In genomic region chr2:240217431-240218301, GRCh38 we compare ENCODE assay signal across 16 cellular contexts.
A peak's percentile ranks its signal among the peaks of the same experiment; 100 is the strongest.
DNase-seq lines count a peak whose midpoint lies in the region; ATAC-seq, FAIRE-seq and TF ChIP-seq lines count a peak whose summit lies in the region.
"Had no signal": no experiment of that assay in that cellular context is flagged by ENCODE, and none has a peak within 500 bp of the region (broad histone marks: within the 10 kb centered on the region; RNA-seq: fewer than 3 reads in every experiment).

No MANE protein-coding gene starts in this region.

- no peak overlapping the region for H3K9ac ChIP-seq in Karpas-422 (ENCODE audit: low read length)
- H3K9ac ChIP-seq in GM12878 (ENCODE audit: control insufficient read depth, insufficient read depth, low read length) = no peak overlapping the region

- TF ChIP-seq EP300 in GM12878 (IDR thresholded peaks at IDR 0.05; ENCODE audit: borderline replicate concordance in 1 of 2, control insufficient read depth in 1 of 2, low read depth in 2 of 2, low read length in 2 of 2) = no peak

- peak; percentile 12 for DNase-seq in activated CD4-positive, alpha-beta memory T cell treated with anti-CD3 and anti-CD28 coated beads for 36 hours
- no peak for DNase-seq in activated CD4-positive, alpha-beta memory T cell treated with anti-CD3 and anti-CD28 coated beads, Interleukin-2, amount 10 ng/mL, durations not matched to agents 7 days and 5 days
- DNase-seq in Karpas-422 (peak; percentile 81), GM12878 (ENCODE audit: low read depth, low spot score) (no peak), progenitor cell of endocrine pancreas (ENCODE audit: low spot score, unreplicated experiment) (peak; percentile 1), HPDE6-E6E7 (ENCODE audit: extremely low spot score) (no peak), small intestine (no peak)
- DNase-seq: activated naive CD8-positive, alpha-beta T cell treated with anti-CD3 and anti-CD28 coated beads for 36 hours; central memory CD4-positive, alpha-beta T cell; heart right ventricle; NCI-H2081; nephron progenitor cell had no signal

- H3K4me3 ChIP-seq in Karpas-422 (ENCODE audit: low read length) (no peak overlapping the region), GM12878 (no peak overlapping the region), small intestine (ENCODE audit: low read depth in 1 of 2, low read length in 2 of 2) (no peak overlapping the region)
- H3K4me3 ChIP-seq: heart right ventricle, left lung, tibial nerve had no signal

- POLR2A ChIA-PET in activated CD4-positive, alpha-beta memory T cell treated with anti-CD3 and anti-CD28 coated beads for 36 hours (lab: Charles Lee) = no interaction called here
- POLR2A ChIA-PET in activated CD4-positive, alpha-beta memory T cell treated with anti-CD3 and anti-CD28 coated beads, Interleukin-2, amount 10 ng/mL, durations not matched to agents 7 days and 5 days (lab: Charles Lee) = no interaction called here
- POLR2A ChIA-PET in GM12878 (lab: Charles Lee) = no interaction called here

- in situ Hi-C loops in GM12878 (cut with MboI) = no loop called here

- no peak for TF ChIP-seq CTCF in GM12878 (IDR thresholded peaks at IDR 0.05 in 2 of 3, conservative IDR thresholded peaks at IDR 0.05 in 1 of 3; ENCODE audit: control insufficient read depth in 2 of 3, extremely low read depth in 1 of 3, insufficient read depth in 1 of 3, low read depth in 3 of 3, low read length in 3 of 3)
- TF ChIP-seq CTCF in progenitor cell of endocrine pancreas (IDR thresholded peaks at IDR 0.05; ENCODE audit: unreplicated experiment) = no peak

- CTCF ChIA-PET in activated CD4-positive, alpha-beta memory T cell treated with anti-CD3 and anti-CD28 coated beads for 36 hours (lab: Charles Lee) = interaction anchor here (1.0 to 1.2 kb wide), 2 partner anchors 15 to 74 kb away, joined by 3 to 4 read pairs; no protein-coding TSS in a partner anchor
- CTCF ChIA-PET in activated CD4-positive, alpha-beta memory T cell treated with anti-CD3 and anti-CD28 coated beads, Interleukin-2, amount 10 ng/mL, durations not matched to agents 7 days and 5 days (lab: Charles Lee) = interaction anchor here (1.3 kb wide), 1 partner anchor 15 kb away, joined by 3 read pairs; no protein-coding TSS in a partner anchor
- CTCF ChIA-PET in GM12878 (lab: Yijun Ruan, JAX) = no interaction called here

- H3K36me3 ChIP-seq in Karpas-422 (ENCODE audit: insufficient read depth, low read length) (no peaks in the 10 kb centered on the region), GM12878 (ENCODE audit: control insufficient read depth in 2 of 2, insufficient read depth in 2 of 2, low read length in 1 of 2) (no peaks in the 10 kb centered on the region), small intestine (ENCODE audit: control insufficient read depth in 2 of 2, insufficient read depth in 2 of 2, low read length in 2 of 2) (no peaks in the 10 kb centered on the region)
- H3K36me3 ChIP-seq: heart right ventricle, left lung, tibial nerve had no signal

- no peak for TF ChIP-seq RAD21 in GM12878 (IDR thresholded peaks at IDR 0.05; ENCODE audit: insufficient read depth, low read depth, low read length)

- no peak overlapping the region for H2AFZ ChIP-seq in Karpas-422 (ENCODE audit: low read length)
- no peak overlapping the region for H2AFZ ChIP-seq in GM12878 (ENCODE audit: control insufficient read depth, low read depth, low read length)

- H4K20me1 ChIP-seq in Karpas-422 (ENCODE audit: insufficient read depth, low read depth, low read length) (no peaks in the 10 kb centered on the region), GM12878 (ENCODE audit: control insufficient read depth, insufficient read depth) (no peaks in the 10 kb centered on the region)

- intact Hi-C loops in activated CD4-positive, alpha-beta memory T cell treated with anti-CD3 and anti-CD28 coated beads for 36 hours (cut with micrococcal nuclease) = no loop called here
- intact Hi-C loops in GM12878 (cut with micrococcal nuclease; ENCODE audit: unreplicated experiment) = no loop called here

- no peak for TF ChIP-seq POLR2A in GM12878 (IDR thresholded peaks at IDR 0.05; ENCODE audit: low read depth, low read length)

- no peaks in the 10 kb centered on the region for H3K9me3 Mint-ChIP-seq in activated CD4-positive, alpha-beta memory T cell treated with anti-CD3 and anti-CD28 coated beads for 36 hours
- H3K9me3 Mint-ChIP-seq in activated CD4-positive, alpha-beta memory T cell treated with anti-CD3 and anti-CD28 coated beads, Interleukin-2, amount 10 ng/mL, durations not matched to agents 7 days and 5 days = no peaks in the 10 kb centered on the region
- H3K9me3 Mint-ChIP-seq in progenitor cell of endocrine pancreas (ENCODE audit: low read depth) = peaks cover 5% of the 10 kb centered on the region
- H3K9me3 Mint-ChIP-seq: activated naive CD8-positive, alpha-beta T cell treated with anti-CD3 and anti-CD28 coated beads for 36 hours; T-helper 1 cell treated with Interleukin-12 subunit alpha and Interleukin-12 subunit beta and Interleukin-4 antibody, amounts not matched to agents 30 μg/mL and 1 μg/mL, for 36 hours had no signal

- no peaks in the 10 kb centered on the region for H3K9me2 ChIP-seq in Karpas-422 (replicated peaks; ENCODE audit: insufficient read depth, low read length)

- H3K27ac ChIP-seq in Karpas-422 (ENCODE audit: low read length) = no peak overlapping the region
- H3K27ac ChIP-seq in GM12878 (ENCODE audit: control insufficient read depth, insufficient read depth) = no peak overlapping the region
- H3K27ac ChIP-seq in small intestine (ENCODE audit: low read depth in 1 of 2, low read length in 1 of 2) = no peak overlapping the region
- H3K27ac ChIP-seq: heart right ventricle, left lung, tibial nerve had no signal

- H3K4me3 Mint-ChIP-seq in activated CD4-positive, alpha-beta memory T cell treated with anti-CD3 and anti-CD28 coated beads for 36 hours = no peak overlapping the region
- no peak overlapping the region for H3K4me3 Mint-ChIP-seq in activated CD4-positive, alpha-beta memory T cell treated with anti-CD3 and anti-CD28 coated beads, Interleukin-2, amount 10 ng/mL, durations not matched to agents 7 days and 5 days
- no peak overlapping the region for H3K4me3 Mint-ChIP-seq in progenitor cell of endocrine pancreas (ENCODE audit: low read depth)
- H3K4me3 Mint-ChIP-seq: activated naive CD8-positive, alpha-beta T cell treated with anti-CD3 and anti-CD28 coated beads for 36 hours; nephron progenitor cell; T-helper 1 cell treated with Interleukin-12 subunit alpha and Interleukin-12 subunit beta and Interleukin-4 antibody, amounts not matched to agents 30 μg/mL and 1 μg/mL, for 36 hours had no signal

- no peaks in the 10 kb centered on the region for H3K36me3 Mint-ChIP-seq in activated CD4-positive, alpha-beta memory T cell treated with anti-CD3 and anti-CD28 coated beads for 36 hours
- no peaks in the 10 kb centered on the region for H3K36me3 Mint-ChIP-seq in activated CD4-positive, alpha-beta memory T cell treated with anti-CD3 and anti-CD28 coated beads, Interleukin-2, amount 10 ng/mL, durations not matched to agents 7 days and 5 days (ENCODE audit: low read depth)
- no peaks in the 10 kb centered on the region for H3K36me3 Mint-ChIP-seq in progenitor cell of endocrine pancreas (ENCODE audit: insufficient read depth)
- H3K36me3 Mint-ChIP-seq: activated naive CD8-positive, alpha-beta T cell treated with anti-CD3 and anti-CD28 coated beads for 36 hours had no signal

- no peaks in the 10 kb centered on the region for H3K27me3 ChIP-seq in Karpas-422 (ENCODE audit: low read length)
- H3K27me3 ChIP-seq in GM12878 (replicated peaks in 1 of 2; ENCODE audit: control insufficient read depth in 2 of 2, insufficient read depth in 2 of 2, low read length in 1 of 2) = no peaks in the 10 kb centered on the region; a peak in 2 of 4 replicates
- no peaks in the 10 kb centered on the region for H3K27me3 ChIP-seq in small intestine (ENCODE audit: control insufficient read depth in 2 of 2, insufficient read depth in 2 of 2, low read length in 2 of 2)
- H3K27me3 ChIP-seq: tibial nerve had no signal

- no peak overlapping the region for H3K4me2 ChIP-seq in Karpas-422 (ENCODE audit: low read depth, low read length, poor library complexity, severe bottlenecking)
- H3K4me2 ChIP-seq in GM12878 (ENCODE audit: control insufficient read depth, insufficient read depth) = no peak overlapping the region

- H3K79me2 ChIP-seq in Karpas-422 (ENCODE audit: low read length) (no peaks in the 10 kb centered on the region), GM12878 (ENCODE audit: control insufficient read depth, insufficient read depth, low read length) (no peaks in the 10 kb centered on the region)

- H3K4me1 Mint-ChIP-seq in activated CD4-positive, alpha-beta memory T cell treated with anti-CD3 and anti-CD28 coated beads for 36 hours (ENCODE audit: low read depth) = no peaks in the 10 kb centered on the region
- no peaks in the 10 kb centered on the region for H3K4me1 Mint-ChIP-seq in activated CD4-positive, alpha-beta memory T cell treated with anti-CD3 and anti-CD28 coated beads, Interleukin-2, amount 10 ng/mL, durations not matched to agents 7 days and 5 days
- H3K4me1 Mint-ChIP-seq in progenitor cell of endocrine pancreas (ENCODE audit: low read depth) = peaks cover 4% of the 10 kb centered on the region

- H3K9me3 ChIP-seq in Karpas-422 (ENCODE audit: low read length) (no peaks in the 10 kb centered on the region), GM12878 (replicated peaks; ENCODE audit: control insufficient read depth, insufficient read depth, low read length) (no peaks in the 10 kb centered on the region), small intestine (ENCODE audit: control insufficient read depth, low read depth) (no peaks in the 10 kb centered on the region)
- H3K9me3 ChIP-seq: left lung, tibial nerve had no signal

- H3K27me3 Mint-ChIP-seq in activated CD4-positive, alpha-beta memory T cell treated with anti-CD3 and anti-CD28 coated beads for 36 hours = peaks cover 5% of the 10 kb centered on the region
- peaks cover 8% of the 10 kb centered on the region for H3K27me3 Mint-ChIP-seq in activated CD4-positive, alpha-beta memory T cell treated with anti-CD3 and anti-CD28 coated beads, Interleukin-2, amount 10 ng/mL, durations not matched to agents 7 days and 5 days
- H3K27me3 Mint-ChIP-seq in progenitor cell of endocrine pancreas = peaks cover 26% of the 10 kb centered on the region

- FAIRE-seq in GM12878 (lab: Jason Lieb, UNC) (no peak), small intestine (lab: Jason Lieb, UNC) (no peak)

- BruUV-seq in GM12878 (replicated peaks; lab: Mats Ljungman, UMichigan) = no TSS peak

- WGBS in GM12878 (ENCODE audit: insufficient coverage, insufficient replicate concordance, low lambda C conversion rate, missing lambda C conversion rate) = 77% methylated on average over 18 of the region's 20 CpGs
- 80 to 89% (median 86%) methylated on average over 18 to 20 of the region's 20 CpGs for WGBS in small intestine, 3 donors

- ATAC-seq in GM12878 (peak; percentile 38; the same call in 2 of the 3 replicates), GM19467 (IDR thresholded peaks at IDR 0.05; ENCODE audit: unreplicated experiment) (no peak)
- ATAC-seq: heart right ventricle, left lung had no signal

- SMC1A ChIA-PET in GM12878 (lab: Charles Lee; ENCODE audit: uncharacterized antibody, unreplicated experiment) = no interaction called here

- RAD21 ChIA-PET in GM12878 (lab: Charles Lee; ENCODE audit: unreplicated experiment) = no interaction called here

- H3K4me1 ChIP-seq in Karpas-422 (ENCODE audit: low read length) (no peaks in the 10 kb centered on the region), GM12878 (ENCODE audit: control insufficient read depth, insufficient read depth, low read length) (no peaks in the 10 kb centered on the region), small intestine (ENCODE audit: control insufficient read depth in 2 of 2, insufficient read depth in 1 of 2, low read depth in 1 of 2, low read length in 1 of 2) (no peaks in the 10 kb centered on the region)
- H3K4me1 ChIP-seq: heart right ventricle, left lung, tibial nerve had no signal

- no peak overlapping the region for H3K27ac Mint-ChIP-seq in activated CD4-positive, alpha-beta memory T cell treated with anti-CD3 and anti-CD28 coated beads for 36 hours
- no peak overlapping the region for H3K27ac Mint-ChIP-seq in activated CD4-positive, alpha-beta memory T cell treated with anti-CD3 and anti-CD28 coated beads, Interleukin-2, amount 10 ng/mL, durations not matched to agents 7 days and 5 days
- H3K27ac Mint-ChIP-seq in progenitor cell of endocrine pancreas = no peak overlapping the region
- H3K27ac Mint-ChIP-seq: activated naive CD8-positive, alpha-beta T cell treated with anti-CD3 and anti-CD28 coated beads for 36 hours; nephron progenitor cell; T-helper 1 cell treated with Interleukin-12 subunit alpha and Interleukin-12 subunit beta and Interleukin-4 antibody, amounts not matched to agents 30 μg/mL and 1 μg/mL, for 36 hours had no signal

Comparison
In these comparisons a context has a peak if more than half of its experiments do, and no peak if none do; other contexts are left out.
1. DNase-seq: peak in activated CD4-positive, alpha-beta memory T cell treated with anti-CD3 and anti-CD28 coated beads for 36 hours (single experiment), Karpas-422 (single experiment) and progenitor cell of endocrine pancreas (single experiment); none in activated CD4-positive, alpha-beta memory T cell treated with anti-CD3 and anti-CD28 coated beads, Interleukin-2, amount 10 ng/mL, durations not matched to agents 7 days and 5 days (single experiment), GM12878 (single experiment), HPDE6-E6E7 (single experiment) and small intestine (single experiment).